ENCODE assay signal across 25 cellular contexts in genomic region chr22:47750086-47750485, GRCh38.
"Had no signal": no experiment of that assay in that cellular context is flagged by ENCODE, and none has a peak within 500 bp of the region (broad histone marks: within the 10 kb centered on the region; RNA-seq: fewer than 3 reads in every experiment).

No MANE protein-coding gene starts in this region.

- H3K4me1 Mint-ChIP-seq: mesothelial cell of epicardium; naive B cell; natural killer cell; stimulated activated memory B cell treated with anti-CD40 and anti-IgM and Interleukin-4, amounts not matched to agents 10 μg/mL and 1 μg/mL and 100 μg/mL, for 72 hours; stimulated activated naive CD8-positive, alpha-beta T cell treated with anti-CD3 and anti-CD28 coated beads, Interleukin-15, amount 100 ng/mL, for 72 hours had no signal

- H3K9me3 ChIP-seq: left lung, ovary, right atrium auricular region, right lobe of liver, tibial nerve, uterus had no signal

- H3K36me3 Mint-ChIP-seq: mesothelial cell of epicardium; naive B cell; natural killer cell; stimulated activated memory B cell treated with anti-CD40 and anti-IgM and Interleukin-4, amounts not matched to agents 10 μg/mL and 1 μg/mL and 100 μg/mL, for 72 hours; type B pancreatic cell had no signal

- DNase-seq: hippocampal formation; kidney; left colon; left lung; mesendoderm; naive B cell; natural killer cell; nephron progenitor cell; ovary; right lobe of liver; stimulated activated CD4-positive, alpha-beta T cell treated with anti-CD3 and anti-CD28 coated beads, Interleukin-1b, Interleukin-23, amount 100 ng/mL, for 48 hours; stimulated activated CD4-positive, alpha-beta T cell treated with anti-CD3 and anti-CD28 coated beads, Interleukin-2, amount 100 ng/mL, for 48 hours; stimulated activated CD4-positive, alpha-beta T cell treated with anti-CD3 and anti-CD28 coated beads, Interleukin-4, amount 100 ng/mL, for 4 hours; stimulated activated CD8-positive, alpha-beta memory T cell treated with anti-CD3 and anti-CD28 coated beads, Interleukin-4, amount 100 ng/mL, for 48 hours; stimulated activated naive CD4-positive, alpha-beta T cell treated with Interleukin-2 at 50 U/mL for 16 hours; stimulated activated naive CD8-positive, alpha-beta T cell treated with anti-CD3 and anti-CD28 coated beads, Interleukin-15, amount 100 ng/mL, for 72 hours; uterus had no signal

- H3K27me3 Mint-ChIP-seq: type B pancreatic cell had no signal

- H3K4me3 ChIP-seq: left lung, lung, ovary, right atrium auricular region, right lobe of liver, smooth muscle cell, tibial nerve, uterus had no signal

- H3K4me3 Mint-ChIP-seq: mesothelial cell of epicardium; naive B cell; natural killer cell; nephron progenitor cell; stimulated activated memory B cell treated with anti-CD40 and anti-IgM and Interleukin-4, amounts not matched to agents 10 μg/mL and 1 μg/mL and 100 μg/mL, for 72 hours; stimulated activated naive CD8-positive, alpha-beta T cell treated with anti-CD3 and anti-CD28 coated beads, Interleukin-15, amount 100 ng/mL, for 72 hours; type B pancreatic cell had no signal

- H3K27me3 ChIP-seq: ovary, right atrium auricular region, tibial nerve had no signal

- ATAC-seq: left colon; left lung; natural killer cell; right lobe of liver; stimulated activated memory B cell treated with anti-CD40 and anti-IgM and Interleukin-4, amounts not matched to agents 10 μg/mL and 1 μg/mL and 100 μg/mL, for 72 hours; stimulated activated naive CD8-positive, alpha-beta T cell treated with anti-CD3 and anti-CD28 coated beads, Interleukin-15, amount 100 ng/mL, for 72 hours had no signal

- H3K27ac ChIP-seq: left lung, ovary, right atrium auricular region, right lobe of liver, tibial nerve, uterus had no signal

- H3K36me3 ChIP-seq: left lung, ovary, right atrium auricular region, right lobe of liver, tibial nerve, uterus had no signal

- H3K27ac Mint-ChIP-seq: mesothelial cell of epicardium; natural killer cell; nephron progenitor cell; progenitor cell of endocrine pancreas; stimulated activated memory B cell treated with anti-CD40 and anti-IgM and Interleukin-4, amounts not matched to agents 10 μg/mL and 1 μg/mL and 100 μg/mL, for 72 hours; stimulated activated naive CD8-positive, alpha-beta T cell treated with anti-CD3 and anti-CD28 coated beads, Interleukin-15, amount 100 ng/mL, for 72 hours; type B pancreatic cell had no signal

- H3K4me1 ChIP-seq: left lung, right atrium auricular region, right lobe of liver, tibial nerve, uterus had no signal
